3 cellular contexts compared by ENCODE assay signal in genomic region chr22:50314081-50314454, GRCh38.
TF ChIP-seq lines count a peak whose summit lies in the region.

No MANE protein-coding gene starts in this region.

TF ChIP-seq in SK-N-SH, 30 proteins besides CTCF, POLR2A, EP300 and RAD21:
- TF ChIP-seq USF2 (IDR thresholded peaks at IDR 0.05; ENCODE audit: borderline replicate concordance, low read depth, low read length) (no peak), RXRA (IDR thresholded peaks at IDR 0.05; ENCODE audit: borderline replicate concordance, low read depth) (no peak), MXI1 (IDR thresholded peaks at IDR 0.05; ENCODE audit: low read depth, low read length) (no peak), CHD2 (IDR thresholded peaks at IDR 0.05; ENCODE audit: low read length, partially characterized antibody) (no peak), TCF12 (IDR thresholded peaks at IDR 0.05) (no peak), GABPA (IDR thresholded peaks at IDR 0.05; ENCODE audit: low read depth) (no peak), FOSL2 (IDR thresholded peaks at IDR 0.05; ENCODE audit: borderline replicate concordance, low read depth) (no peak), POLR2AphosphoS5 (IDR thresholded peaks at IDR 0.05; ENCODE audit: low read depth, low read length) (no peak)

TF ChIP-seq in SK-N-SH treated with all-trans-retinoic acid at 6 μM for 48 hours, 23 proteins besides CTCF, POLR2A, EP300 and RAD21:
- TF ChIP-seq ZFP3 (CRISPR knock-in tag; IDR thresholded peaks at IDR 0.05) (no peak), ZFP30 (CRISPR knock-in tag; IDR thresholded peaks at IDR 0.05) (no peak), CSRNP3 (CRISPR knock-in tag; IDR thresholded peaks at IDR 0.05) (no peak), PATZ1 (CRISPR knock-in tag; IDR thresholded peaks at IDR 0.05; ENCODE audit: borderline replicate concordance) (no peak), TOX (CRISPR knock-in tag; IDR thresholded peaks at IDR 0.05; ENCODE audit: borderline replicate concordance) (no peak), OSR1 (CRISPR knock-in tag; IDR thresholded peaks at IDR 0.05) (no peak), SNAI2 (CRISPR knock-in tag; IDR thresholded peaks at IDR 0.05) (no peak), TCF4 (CRISPR knock-in tag; IDR thresholded peaks at IDR 0.05; ENCODE audit: borderline replicate concordance) (no peak)
TF ChIP-seq in SK-N-SH treated with all-trans-retinoic acid at 6 μM for 48 hours: peak in this region for 0.

TF ChIP-seq in GM12878, 131 proteins besides CTCF, POLR2A, EP300 and RAD21:
- TF ChIP-seq ZNF274 (IDR thresholded peaks at IDR 0.05; ENCODE audit: insufficient read depth, insufficient read length) (no peak), SPI1 (IDR thresholded peaks at IDR 0.05; ENCODE audit: borderline replicate concordance, insufficient read depth, low read depth, low read length) (no peak), EED (IDR thresholded peaks at IDR 0.05; ENCODE audit: low read depth) (no peak), NFYA (IDR thresholded peaks at IDR 0.05; ENCODE audit: borderline replicate concordance, low read depth, low read length) (no peak), MXI1 (IDR thresholded peaks at IDR 0.05; ENCODE audit: low read depth, low read length) (no peak), SUZ12 (IDR thresholded peaks at IDR 0.05; ENCODE audit: unreplicated experiment) (no peak)
